In genomic region chr10:112715581-112715980, GRCh38 we compare ENCODE assay signal across 18 cellular contexts.
DNase-seq lines count a peak whose midpoint lies in the region; ATAC-seq and TF ChIP-seq lines count a peak whose summit lies in the region.
"Had no signal": no experiment of that assay in that cellular context is flagged by ENCODE, and none has a peak within 500 bp of the region (broad histone marks: within the 10 kb centered on the region; RNA-seq: fewer than 3 reads in every experiment).

No MANE protein-coding gene starts in this region.

- H3K4me1 Mint-ChIP-seq in MCF 10A (ENCODE audit: insufficient read depth, unreplicated experiment) = peaks cover 12% of the 10 kb centered on the region
- peaks cover 5% of the 10 kb centered on the region for H3K4me1 Mint-ChIP-seq in activated T-helper 17 cell treated with anti-CD3 and anti-CD28 coated beads, Interleukin-2, amount 50 U/mL, for 72 hours

- no peaks in the 10 kb centered on the region for H3K9me3 Mint-ChIP-seq in MCF 10A (ENCODE audit: unreplicated experiment)
- H3K9me3 Mint-ChIP-seq in activated T-helper 17 cell treated with anti-CD3 and anti-CD28 coated beads, Interleukin-2, amount 50 U/mL, for 72 hours = no peaks in the 10 kb centered on the region
- H3K9me3 Mint-ChIP-seq: CD4-positive, alpha-beta memory T cell had no signal

- no peak for TF ChIP-seq POLR2A in transverse colon (IDR thresholded peaks at IDR 0.05)

- no TSS peak for BruUV-seq in MCF 10A (replicated peaks; lab: Mats Ljungman, UMichigan)
- BruUV-seq in mammary epithelial cell (replicated peaks; lab: Mats Ljungman, UMichigan) = no TSS peak

- no peaks in the 10 kb centered on the region for H3K36me3 Mint-ChIP-seq in MCF 10A (ENCODE audit: insufficient read depth, unreplicated experiment)
- peaks cover 31% of the 10 kb centered on the region for H3K36me3 Mint-ChIP-seq in activated T-helper 17 cell treated with anti-CD3 and anti-CD28 coated beads, Interleukin-2, amount 50 U/mL, for 72 hours (ENCODE audit: low read depth)

- no peaks in the 10 kb centered on the region for H3K27me3 Mint-ChIP-seq in MCF 10A (ENCODE audit: insufficient read depth, unreplicated experiment)
- no peaks in the 10 kb centered on the region for H3K27me3 Mint-ChIP-seq in activated T-helper 17 cell treated with anti-CD3 and anti-CD28 coated beads, Interleukin-2, amount 50 U/mL, for 72 hours
- H3K27me3 Mint-ChIP-seq: CD4-positive, alpha-beta memory T cell had no signal

- H3K27ac ChIP-seq in mammary epithelial cell (ENCODE audit: insufficient read depth, low read depth, low read length) = no peak overlapping the region
- H3K27ac ChIP-seq in transverse colon = peak overlapping the region; percentile 27 to 43 (median 33)
- no peak overlapping the region for H3K27ac ChIP-seq in upper lobe of right lung

- no peak overlapping the region for H2AFZ ChIP-seq in mammary epithelial cell (ENCODE audit: low read depth, low read length)

- H3K27ac Mint-ChIP-seq in MCF 10A (ENCODE audit: low read depth, unreplicated experiment) = peak overlapping the region; percentile 4
- H3K27ac Mint-ChIP-seq in activated T-helper 17 cell treated with anti-CD3 and anti-CD28 coated beads, Interleukin-2, amount 50 U/mL, for 72 hours = peak overlapping the region; percentile 55

- POLR2A ChIA-PET in MCF 10A (lab: Yijun Ruan, JAX) = no interaction called here

- no peaks in the 10 kb centered on the region for H3K27me3 ChIP-seq in mammary epithelial cell (ENCODE audit: insufficient read depth, low read length)
- H3K27me3 ChIP-seq in transverse colon = no peaks in the 10 kb centered on the region
- H3K27me3 ChIP-seq in upper lobe of right lung = no peaks in the 10 kb centered on the region

- intact Hi-C loops in MCF 10A (cut with micrococcal nuclease) (no loop called here), mammary epithelial cell (cut with micrococcal nuclease) (no loop called here), left colon (cut with DNase I, micrococcal nuclease) (no loop called here), transverse colon (cut with DNase I; ENCODE audit: low total_unique reads) (no loop called here), upper lobe of right lung (cut with DNase I) (loop anchor here (10.0 kb wide), 1 partner anchor 419 kb away; no protein-coding TSS in a partner anchor)

- peaks cover 9% of the 10 kb centered on the region for H3K4me1 ChIP-seq in mammary epithelial cell (ENCODE audit: insufficient read depth, low read length)
- peaks cover 0 to 18% (median 12%) of the 10 kb centered on the region in 4 donors for H3K4me1 ChIP-seq in transverse colon
- H3K4me1 ChIP-seq in upper lobe of right lung = no peaks in the 10 kb centered on the region

- ATAC-seq in activated T-helper 17 cell treated with anti-CD3 and anti-CD28 coated beads, Interleukin-2, amount 50 U/mL, for 72 hours (replicated peaks) = no peak
- ATAC-seq in left colon (peak; percentile 92), upper lobe of right lung (no peak)

- H3K9ac ChIP-seq in mammary epithelial cell (ENCODE audit: insufficient read depth, low read length) = no peak overlapping the region

- H3K4me3 ChIP-seq in mammary epithelial cell (replicated peaks in 1 of 3; ENCODE audit: insufficient read depth in 1 of 3, low read depth in 2 of 3, low read length in 3 of 3) = no peak overlapping the region
- no peak overlapping the region for H3K4me3 ChIP-seq in transverse colon
- no peak overlapping the region for H3K4me3 ChIP-seq in upper lobe of right lung

- no peaks in the 10 kb centered on the region for H3K79me2 ChIP-seq in mammary epithelial cell (ENCODE audit: insufficient read depth, low read length)

- H3K36me3 ChIP-seq in mammary epithelial cell (ENCODE audit: insufficient read depth, low read length) (no peaks in the 10 kb centered on the region), transverse colon (no peaks in the 10 kb centered on the region), upper lobe of right lung (no peaks in the 10 kb centered on the region)

- CTCF ChIA-PET in MCF 10A (lab: Yijun Ruan, JAX) = interaction anchor here (0.5 kb wide), 1 partner anchor 252 kb away, joined by 3 read pairs; no protein-coding TSS in a partner anchor
- CTCF ChIA-PET in mammary epithelial cell (lab: Charles Lee; ENCODE audit: low non-redundant PET) = interaction anchor here (0.6 kb wide), 1 partner anchor 87 kb away, joined by 4 read pairs; no protein-coding TSS in a partner anchor

- DNase-seq in MCF 10A (ENCODE audit: unreplicated experiment) (no peak), mammary epithelial cell (no peak), left colon (peak in 1 of 2 donors; percentile 39), transverse colon (no peak), NCI-H2107 (lab: John Stamatoyannopoulos, UW) (no peak), islet precursor cell (no peak), upper lobe of right lung (no peak)
- DNase-seq: ACHN; CD4-positive, alpha-beta memory T cell; DND-41; GDM1; GOT3; Kasumi-1; MV-4-11; NCI-H1417 treated with DMSO at 0.1 percent for 48 hours; NCI-H2029; NCI-H526 had no signal

- no peaks in the 10 kb centered on the region for H3K9me3 ChIP-seq in mammary epithelial cell (replicated peaks; ENCODE audit: insufficient read depth, low read length)
- H3K9me3 ChIP-seq in transverse colon = no peaks in the 10 kb centered on the region
- H3K9me3 ChIP-seq in upper lobe of right lung = no peaks in the 10 kb centered on the region

- in situ Hi-C loops in mammary epithelial cell (cut with MboI; ENCODE audit: low sequenced_read_pairs in 2 of 2) = no loop called here
- in situ Hi-C loops in transverse colon (cut with MboI; ENCODE audit: low pct_ligation_motif_present in 1 of 4, low pct_unique_long_range_greater_than_20kb in 1 of 4, low sequenced_read_pairs in 3 of 4) = loop anchor here in 1 of 4 donors (25.0 kb wide), 1 partner anchor 672 kb away; no protein-coding TSS in a partner anchor

- H3K4me3 Mint-ChIP-seq in MCF 10A (ENCODE audit: unreplicated experiment) = no peak overlapping the region
- H3K4me3 Mint-ChIP-seq in activated T-helper 17 cell treated with anti-CD3 and anti-CD28 coated beads, Interleukin-2, amount 50 U/mL, for 72 hours = no peak overlapping the region
- H3K4me3 Mint-ChIP-seq: CD4-positive, alpha-beta memory T cell had no signal

- TF ChIP-seq CTCF in MCF 10A (IDR thresholded peaks at IDR 0.05; ENCODE audit: unreplicated experiment) (no peak), mammary epithelial cell (conservative IDR thresholded peaks at IDR 0.05 in 1 of 2, IDR thresholded peaks at IDR 0.05 in 1 of 2; ENCODE audit: extremely low read depth in 1 of 2, insufficient read depth in 1 of 2, low read depth in 1 of 2, low read length in 2 of 2) (no peak), transverse colon (IDR thresholded peaks at IDR 0.05) (no peak), upper lobe of right lung (IDR thresholded peaks at IDR 0.05) (no peak)

- H4K20me1 ChIP-seq in mammary epithelial cell (ENCODE audit: insufficient read depth, low read length) = no peaks in the 10 kb centered on the region

- dilution Hi-C loops in mammary epithelial cell (cut with HindIII; ENCODE audit: low sequenced_read_pairs) = no loop called here

- no peak overlapping the region for H3K4me2 ChIP-seq in mammary epithelial cell (ENCODE audit: insufficient read depth, low read depth, low read length)

- 100% methylated on average over 5 of the region's 5 CpGs for WGBS in mammary epithelial cell (ENCODE audit: low coverage, missing lambda C conversion rate)
- 78 to 82% methylated on average over 4 to 5 of the region's 5 CpGs for WGBS in transverse colon (ENCODE audit: low coverage in 1 of 2), 2 donors

- no peak for TF ChIP-seq EP300 in transverse colon (IDR thresholded peaks at IDR 0.05; ENCODE audit: low read depth)

Comparison
In these comparisons a context has a peak if more than half of its experiments do, and no peak if none do; other contexts are left out.
1. H3K27ac ChIP-seq: peak in transverse colon (4 of 4); none in mammary epithelial cell (single experiment) and upper lobe of right lung (single experiment).